In the genomic region with DNA sequence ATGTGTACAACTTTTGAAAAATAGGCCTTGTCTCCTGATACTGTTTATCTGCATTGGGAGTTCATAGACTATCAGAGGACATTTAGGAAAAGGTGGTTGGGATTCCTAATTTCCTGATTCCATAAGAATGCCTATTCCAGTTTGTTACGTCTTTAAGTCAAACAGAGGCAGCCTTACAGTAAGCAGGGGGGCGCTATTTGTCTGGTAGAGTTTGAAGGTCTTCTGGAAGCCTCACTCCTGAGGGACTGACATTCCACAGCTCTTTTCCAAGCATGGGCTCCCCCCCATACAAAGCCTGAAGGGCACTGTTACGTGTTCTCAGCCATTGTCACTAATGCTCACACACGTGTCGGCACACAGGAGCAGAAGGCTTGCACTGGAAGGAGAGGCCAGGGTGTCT, we compare ENCODE assay signal across 31 cellular contexts.
"Had no signal": no experiment of that assay in that cellular context is flagged by ENCODE, and none has a peak within 500 bp of the region (broad histone marks: within the 10 kb centered on the region; RNA-seq: fewer than 3 reads in every experiment).

No MANE protein-coding gene starts in this region.

- H3K9me3 ChIP-seq: ascending aorta, breast epithelium had no signal

- FAIRE-seq: frontal cortex had no signal

- H3K4me1 ChIP-seq: ascending aorta, breast epithelium had no signal

- H3K4me3 Mint-ChIP-seq: activated CD4-positive, alpha-beta memory T cell treated with anti-CD3 and anti-CD28 coated beads for 36 hours; activated CD4-positive, alpha-beta T cell treated with anti-CD3 and anti-CD28 coated beads for 36 hours; activated CD4-positive, alpha-beta T cell treated with anti-CD3 and anti-CD28 coated beads, Interleukin-2, amount 10 ng/mL, durations not matched to agents 24 days and 14 days; activated naive CD4-positive, alpha-beta T cell treated with anti-CD3 and anti-CD28 coated beads, Interleukin-2, amount 10 ng/mL, durations not matched to agents 7 days and 5 days; activated naive CD8-positive, alpha-beta T cell treated with anti-CD3 and anti-CD28 coated beads, Interleukin-2, amount 10 ng/mL, durations not matched to agents 7 days and 5 days; activated T-cell treated with anti-CD3 and anti-CD28 coated beads, Interleukin-2, amount 50 U/mL, for 24 hours; activated T-cell treated with anti-CD3 and anti-CD28 coated beads, Interleukin-2, amount 50 U/mL, for 72 hours; brain; central memory CD8-positive, alpha-beta T cell; T-helper 17 cell; T-helper 2 cell treated with Interferon-gamma antibody and Interleukin-4, amounts not matched to agents 5 μg/mL and 100 μg/mL, for 36 hours had no signal

- DNase-seq: activated CD4-positive, alpha-beta memory T cell treated with anti-CD3 and anti-CD28 coated beads for 36 hours; activated CD4-positive, alpha-beta T cell treated with anti-CD3 and anti-CD28 coated beads for 36 hours; activated CD4-positive, alpha-beta T cell treated with anti-CD3 and anti-CD28 coated beads, Interleukin-2, amount 10 ng/mL, durations not matched to agents 24 days and 14 days; activated CD4-positive, CD25-positive, alpha-beta regulatory T cell; activated CD4-positive, CD25-positive, alpha-beta regulatory T cell treated with anti-CD3 and anti-CD28 coated beads, Interleukin-2, amount 50 U/mL, for 72 hours; activated CD8-positive, alpha-beta memory T cell treated with anti-CD3 and anti-CD28 coated beads, Interleukin-2, amount 50 U/mL, for 48 hours; activated gamma-delta T cell; activated naive CD4-positive, alpha-beta T cell; activated naive CD4-positive, alpha-beta T cell treated with anti-CD3 and anti-CD28 coated beads, Interleukin-2, amount 10 ng/mL, durations not matched to agents 7 days and 5 days; activated naive CD8-positive, alpha-beta T cell treated with anti-CD3 and anti-CD28 coated beads, Interleukin-2, amount 10 ng/mL, durations not matched to agents 7 days and 5 days; activated T-cell treated with anti-CD3 and anti-CD28 coated beads for 4 hours; activated T-cell treated with anti-CD3 and anti-CD28 coated beads, Interleukin-2, amount 50 U/mL, for 24 hours; activated T-cell treated with anti-CD3 and anti-CD28 coated beads, Interleukin-2, amount 50 U/mL, for 72 hours; dermis blood vessel endothelial cell; effector CD8-positive, alpha-beta T cell; foreskin fibroblast; head of caudate nucleus; T-helper 1 cell; T-helper 17 cell; T1000; WERI-Rb-1 had no signal

- H3K27me3 Mint-ChIP-seq: activated CD4-positive, alpha-beta memory T cell treated with anti-CD3 and anti-CD28 coated beads for 36 hours; activated CD4-positive, alpha-beta T cell treated with anti-CD3 and anti-CD28 coated beads for 36 hours; activated CD4-positive, alpha-beta T cell treated with anti-CD3 and anti-CD28 coated beads, Interleukin-2, amount 10 ng/mL, durations not matched to agents 24 days and 14 days; activated naive CD4-positive, alpha-beta T cell treated with anti-CD3 and anti-CD28 coated beads, Interleukin-2, amount 10 ng/mL, durations not matched to agents 7 days and 5 days; activated naive CD8-positive, alpha-beta T cell treated with anti-CD3 and anti-CD28 coated beads, Interleukin-2, amount 10 ng/mL, durations not matched to agents 7 days and 5 days; activated T-cell treated with anti-CD3 and anti-CD28 coated beads, Interleukin-2, amount 50 U/mL, for 24 hours; brain; central memory CD8-positive, alpha-beta T cell; T-helper 17 cell had no signal

- H3K36me3 Mint-ChIP-seq: activated naive CD4-positive, alpha-beta T cell treated with anti-CD3 and anti-CD28 coated beads, Interleukin-2, amount 10 ng/mL, durations not matched to agents 7 days and 5 days; activated naive CD4-positive, alpha-beta T cell treated with anti-CD3 and anti-CD28 coated beads, Interleukin-2, amount 50 U/mL, for 72 hours; activated naive CD8-positive, alpha-beta T cell treated with anti-CD3 and anti-CD28 coated beads, Interleukin-2, amount 10 ng/mL, durations not matched to agents 7 days and 5 days had no signal

- ATAC-seq: activated CD4-positive, alpha-beta T cell treated with anti-CD3 and anti-CD28 coated beads for 36 hours; activated naive CD4-positive, alpha-beta T cell treated with anti-CD3 and anti-CD28 coated beads, Interleukin-2, amount 50 U/mL, for 72 hours; activated T-cell treated with anti-CD3 and anti-CD28 coated beads, Interleukin-2, amount 50 U/mL, for 72 hours; esophagus mucosa; T-helper 17 cell had no signal

- H3K4me3 ChIP-seq: ascending aorta, breast epithelium, cardiac muscle cell, coronary artery had no signal

- H3K9me3 Mint-ChIP-seq: activated CD4-positive, alpha-beta memory T cell treated with anti-CD3 and anti-CD28 coated beads for 36 hours; activated CD4-positive, alpha-beta T cell treated with anti-CD3 and anti-CD28 coated beads, Interleukin-2, amount 10 ng/mL, durations not matched to agents 24 days and 14 days; activated naive CD4-positive, alpha-beta T cell treated with anti-CD3 and anti-CD28 coated beads, Interleukin-2, amount 10 ng/mL, durations not matched to agents 7 days and 5 days; activated naive CD4-positive, alpha-beta T cell treated with anti-CD3 and anti-CD28 coated beads, Interleukin-2, amount 50 U/mL, for 72 hours; activated naive CD8-positive, alpha-beta T cell treated with anti-CD3 and anti-CD28 coated beads, Interleukin-2, amount 10 ng/mL, durations not matched to agents 7 days and 5 days; activated T-cell treated with anti-CD3 and anti-CD28 coated beads, Interleukin-2, amount 50 U/mL, for 24 hours; activated T-cell treated with anti-CD3 and anti-CD28 coated beads, Interleukin-2, amount 50 U/mL, for 72 hours; central memory CD8-positive, alpha-beta T cell; T-helper 2 cell treated with Interferon-gamma antibody and Interleukin-4, amounts not matched to agents 5 μg/mL and 100 μg/mL, for 36 hours had no signal

- H3K27ac Mint-ChIP-seq: activated CD4-positive, alpha-beta memory T cell treated with anti-CD3 and anti-CD28 coated beads for 36 hours; activated CD4-positive, alpha-beta T cell treated with anti-CD3 and anti-CD28 coated beads for 36 hours; activated CD4-positive, alpha-beta T cell treated with anti-CD3 and anti-CD28 coated beads, Interleukin-2, amount 10 ng/mL, durations not matched to agents 24 days and 14 days; activated naive CD4-positive, alpha-beta T cell treated with anti-CD3 and anti-CD28 coated beads, Interleukin-2, amount 10 ng/mL, durations not matched to agents 7 days and 5 days; activated naive CD4-positive, alpha-beta T cell treated with anti-CD3 and anti-CD28 coated beads, Interleukin-2, amount 50 U/mL, for 72 hours; activated naive CD8-positive, alpha-beta T cell treated with anti-CD3 and anti-CD28 coated beads, Interleukin-2, amount 10 ng/mL, durations not matched to agents 7 days and 5 days; activated T-cell treated with anti-CD3 and anti-CD28 coated beads, Interleukin-2, amount 50 U/mL, for 24 hours; activated T-cell treated with anti-CD3 and anti-CD28 coated beads, Interleukin-2, amount 50 U/mL, for 72 hours; T-helper 17 cell; T-helper 2 cell treated with Interferon-gamma antibody and Interleukin-4, amounts not matched to agents 5 μg/mL and 100 μg/mL, for 36 hours had no signal

- H3K4me1 Mint-ChIP-seq: activated CD4-positive, alpha-beta T cell treated with anti-CD3 and anti-CD28 coated beads for 36 hours; T-helper 17 cell had no signal

- H3K27ac ChIP-seq: ascending aorta, breast epithelium, coronary artery, WERI-Rb-1 had no signal

- H3K27me3 ChIP-seq: ascending aorta, breast epithelium, cardiac muscle cell had no signal

- H3K36me3 ChIP-seq: ascending aorta, breast epithelium, cardiac muscle cell, WERI-Rb-1 had no signal
